Comparison of ENCODE assay signal across 21 cellular contexts in genomic region chr20:58218665-58219341, GRCh38. TPM values are rescaled to one million over a fixed set of nuclear protein-coding genes. Genes with fewer than 3 reads are reported as not detected.
DNase-seq lines count a peak whose midpoint lies in the region; ATAC-seq, FAIRE-seq and TF ChIP-seq lines count a peak whose summit lies in the region.
"Had no signal": no experiment of that assay in that cellular context is flagged by ENCODE, and none has a peak within 500 bp of the region (broad histone marks: within the 10 kb centered on the region; RNA-seq: fewer than 3 reads in every experiment).

No MANE protein-coding gene starts in this region.

- peaks cover 13 to 58% (median 43%) of the 10 kb centered on the region in 5 donors for H3K27me3 Mint-ChIP-seq in naive thymus-derived CD4-positive, alpha-beta T cell

- no peaks in the 10 kb centered on the region for H3K79me2 ChIP-seq in PC-3 (ENCODE audit: low read length)

- 43 to 47% methylated on average over 6 of the region's 6 CpGs for WGBS in pancreas, 2 donors

- peak; percentile 42 for DNase-seq in activated effector memory CD4-positive, alpha-beta T cell treated with anti-CD3 and anti-CD28 coated beads, Interleukin-2, amount 50 U/mL, for 16 hours
- no peak for DNase-seq in activated effector memory CD4-positive, alpha-beta T cell treated with Interleukin-2 at 50 U/mL for 16 hours
- DNase-seq in PC-3 = no peak
- peak; percentile 45 for DNase-seq in mesenteric fat pad (ENCODE audit: low spot score)
- no peak for DNase-seq in NCI-H2227 (lab: John Stamatoyannopoulos, UW; ENCODE audit: unreplicated experiment)
- no peak for DNase-seq in pancreas
- DNase-seq in naive thymus-derived CD4-positive, alpha-beta T cell = no peak
- DNase-seq: CD8-positive, alpha-beta memory T cell; NCI-H1694; NCI-H2081; NCI-H2171; NCI-H524 treated with DMSO at 0.1 percent for 48 hours; RPMI8226 had no signal

- TF ChIP-seq CTCF in PC-3 (conservative IDR thresholded peaks at IDR 0.05; ENCODE audit: low read depth, low read length) = no peak
- TF ChIP-seq CTCF in pancreas (IDR thresholded peaks at IDR 0.05) = no peak

- intact Hi-C loops in PC-3 (cut with micrococcal nuclease) = no loop called here
- intact Hi-C loops in pancreas (cut with DNase I) = loop anchor here in 2 of 3 donors (10.0 kb wide), 1 partner anchor 694 kb away; the partner anchor contains the start of gene CTCFL (in 2 of the 2)
- intact Hi-C loops in naive thymus-derived CD4-positive, alpha-beta T cell (cut with micrococcal nuclease) = no loop called here

- no peak overlapping the region for H3K4me3 Mint-ChIP-seq in naive thymus-derived CD4-positive, alpha-beta T cell
- H3K4me3 Mint-ChIP-seq: CD8-positive, alpha-beta memory T cell had no signal

- H3K9me3 ChIP-seq in PC-3 (ENCODE audit: low read length) (no peaks in the 10 kb centered on the region), skeletal muscle satellite cell (replicated peaks; ENCODE audit: low read length) (no peaks in the 10 kb centered on the region), pancreas (no peaks in the 10 kb centered on the region)
- H3K9me3 ChIP-seq in naive thymus-derived CD4-positive, alpha-beta T cell (ENCODE audit: control insufficient read depth in 2 of 3, low read length in 3 of 3) = peaks cover 0 to 11% (median 0%) of the 10 kb centered on the region in 3 experiments

- CTCF ChIA-PET in PC-3 (lab: Charles Lee) = no interaction called here
- CTCF ChIA-PET in naive thymus-derived CD4-positive, alpha-beta T cell (lab: Charles Lee) = interaction anchor here (0.8 to 1.4 kb wide), 2 partner anchors 8 to 11 kb away, joined by 3 to 7 read pairs; no protein-coding TSS in a partner anchor

- FAIRE-seq in pancreas (lab: Jason Lieb, UNC) = no peak
- FAIRE-seq: G401.6, GM12892, GM19239 had no signal

- H3K27ac ChIP-seq in PC-3 (ENCODE audit: low read length) = peak overlapping the region; percentile 80
- no peak overlapping the region for H3K27ac ChIP-seq in pancreas
- H3K27ac ChIP-seq in naive thymus-derived CD4-positive, alpha-beta T cell (ENCODE audit: low read depth, low read length) = no peak overlapping the region
- H3K27ac ChIP-seq: C4-2B had no signal

- H3K4me1 ChIP-seq in PC-3 (ENCODE audit: insufficient read depth, low read length) (peaks cover 23% of the 10 kb centered on the region), skeletal muscle satellite cell (ENCODE audit: control insufficient read depth, insufficient read depth, low read length) (peaks cover 9% of the 10 kb centered on the region), pancreas (no peaks in the 10 kb centered on the region)
- H3K4me1 ChIP-seq in naive thymus-derived CD4-positive, alpha-beta T cell (ENCODE audit: control insufficient read depth in 2 of 2, insufficient read depth in 2 of 2, low read length in 2 of 2) = no peaks in the 10 kb centered on the region

- no peaks in the 10 kb centered on the region for H3K9me2 ChIP-seq in PC-3 (replicated peaks; ENCODE audit: low read length)

- H3K36me3 Mint-ChIP-seq in naive thymus-derived CD4-positive, alpha-beta T cell = peaks cover 0 to 11% (median 4%) of the 10 kb centered on the region in 5 donors
- H3K36me3 Mint-ChIP-seq: CD8-positive, alpha-beta memory T cell had no signal

- peak overlapping the region; percentile 45 for H3K4me3 ChIP-seq in PC-3 (ENCODE audit: low read length)
- peak overlapping the region; percentile 42 for H3K4me3 ChIP-seq in skeletal muscle satellite cell (ENCODE audit: low read length)
- H3K4me3 ChIP-seq in pancreas = no peak overlapping the region
- no peak overlapping the region for H3K4me3 ChIP-seq in naive thymus-derived CD4-positive, alpha-beta T cell (ENCODE audit: low read length)

- peaks cover 0 to 9% (median 2%) of the 10 kb centered on the region in 7 donors for H3K4me1 Mint-ChIP-seq in naive thymus-derived CD4-positive, alpha-beta T cell
- H3K4me1 Mint-ChIP-seq: CD8-positive, alpha-beta memory T cell had no signal

- no peak for ATAC-seq in PC-3
- no peak for ATAC-seq in pancreas
- ATAC-seq in naive thymus-derived CD4-positive, alpha-beta T cell = no peak

- BruUV-seq in PC-3 (replicated peaks; lab: Mats Ljungman, UMichigan) = no TSS peak

- H3K9ac ChIP-seq in PC-3 (ENCODE audit: low read length) (peak overlapping the region; percentile 46), skeletal muscle satellite cell (ENCODE audit: low read depth, low read length) (no peak overlapping the region)

- no peaks in the 10 kb centered on the region for H3K27me3 ChIP-seq in PC-3 (ENCODE audit: low read length)
- peaks cover 54% of the 10 kb centered on the region for H3K27me3 ChIP-seq in skeletal muscle satellite cell (ENCODE audit: control insufficient read depth, insufficient read depth, low read length)
- H3K27me3 ChIP-seq in pancreas = peaks cover 0 to 8% (median 0%) of the 10 kb centered on the region in 4 donors
- no peaks in the 10 kb centered on the region for H3K27me3 ChIP-seq in naive thymus-derived CD4-positive, alpha-beta T cell (ENCODE audit: control insufficient read depth in 2 of 2, insufficient read depth in 2 of 2, low read length in 2 of 2)

- no peaks in the 10 kb centered on the region for H4K20me1 ChIP-seq in PC-3 (ENCODE audit: low read length)

- H3K27ac Mint-ChIP-seq in naive thymus-derived CD4-positive, alpha-beta T cell = no peak overlapping the region

- 0 out of 2 replicates have a peak overlapping the region, but pooled peaks have one; percentile 26 for H2AFZ ChIP-seq in PC-3 (ENCODE audit: low read length)

- no peaks in the 10 kb centered on the region for H3F3A ChIP-seq in PC-3 (ENCODE audit: low read length, unreplicated experiment)

- peak overlapping the region; percentile 61 for H3K4me2 ChIP-seq in PC-3 (ENCODE audit: low read length)
- peak overlapping the region; percentile 74 for H3K4me2 ChIP-seq in skeletal muscle satellite cell (ENCODE audit: low read length)

- POLR2A ChIA-PET in PC-3 (lab: Charles Lee; ENCODE audit: unreplicated experiment) = no interaction called here
- POLR2A ChIA-PET in naive thymus-derived CD4-positive, alpha-beta T cell (lab: Charles Lee) = no interaction called here

- H3K36me3 ChIP-seq in PC-3 (ENCODE audit: low read depth, low read length) (no peaks in the 10 kb centered on the region), skeletal muscle satellite cell (ENCODE audit: insufficient read depth, low read length) (no peaks in the 10 kb centered on the region), pancreas (no peaks in the 10 kb centered on the region)
- no peaks in the 10 kb centered on the region for H3K36me3 ChIP-seq in naive thymus-derived CD4-positive, alpha-beta T cell (ENCODE audit: control insufficient read depth in 2 of 3, insufficient read depth in 3 of 3, low read length in 3 of 3)

- H3K9me3 Mint-ChIP-seq in naive thymus-derived CD4-positive, alpha-beta T cell = peaks cover 0 to 20% (median 10%) of the 10 kb centered on the region in 11 donors

RNA-seq across cellular contexts. Expression of gene ANKRD60, which starts 9.7 kb away (rescaled TPM):
- total RNA-seq in PC-3 (2014; rRNA removed) (not detected in 2 replicates), mesenteric fat pad (not detected), pancreas (not detected)
- total RNA-seq in skeletal muscle satellite cell (2012; rRNA removed) = not detected in 2 replicates
- polyA plus RNA-seq in pancreas = not detected
- total RNA-seq in naive thymus-derived CD4-positive, alpha-beta T cell = not detected
- not detected for polyA plus RNA-seq in naive thymus-derived CD4-positive, alpha-beta T cell
- total RNA-seq: A172; CD8-positive, alpha-beta memory T cell; Daoy; H4 had no signal
- polyA plus RNA-seq: CD8-positive, alpha-beta memory T cell had no signal

Comparison
In these comparisons a context has a peak if more than half of its experiments do, and no peak if none do; other contexts are left out.
1. DNase-seq: peak in activated effector memory CD4-positive, alpha-beta T cell treated with anti-CD3 and anti-CD28 coated beads, Interleukin-2, amount 50 U/mL, for 16 hours (single experiment) and mesenteric fat pad (single experiment); none in activated effector memory CD4-positive, alpha-beta T cell treated with Interleukin-2 at 50 U/mL for 16 hours (single experiment), PC-3 (single experiment), NCI-H2227 (single experiment), pancreas (0 of 6) and naive thymus-derived CD4-positive, alpha-beta T cell (0 of 9).
2. H3K4me3 ChIP-seq: peak in PC-3 (single experiment) and skeletal muscle satellite cell (single experiment); none in pancreas (0 of 4) and naive thymus-derived CD4-positive, alpha-beta T cell (single experiment).
3. intact Hi-C loops: an anchor here in pancreas (10.0 kb wide); none called in PC-3 and naive thymus-derived CD4-positive, alpha-beta T cell.